ENCODE assay signal across 30 cellular contexts in the genomic region with DNA sequence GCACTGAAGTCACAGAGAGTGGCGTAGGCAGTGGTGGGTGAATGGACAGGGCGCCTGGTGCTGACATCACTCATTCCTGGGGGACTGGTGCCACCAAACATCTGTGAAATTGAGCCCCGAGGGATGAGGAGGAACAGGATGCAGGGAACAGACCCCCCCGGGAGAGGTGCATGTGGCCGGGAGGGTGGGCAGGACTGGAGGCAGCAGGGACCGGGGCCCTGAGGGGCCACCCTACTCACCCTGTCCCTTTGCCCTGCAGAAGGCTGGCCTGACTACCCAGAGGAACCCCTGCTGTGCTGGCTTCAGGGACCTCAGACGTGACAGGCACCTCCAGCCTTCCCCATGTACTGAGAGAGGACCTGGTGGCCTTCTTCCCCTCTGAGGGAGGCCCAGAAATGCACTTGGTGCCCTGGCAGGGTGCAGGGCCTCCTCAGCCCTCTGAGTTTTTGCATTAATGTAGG. TPM values are rescaled to one million over a fixed set of nuclear protein-coding genes. Genes with fewer than 3 reads are reported as not detected.
"Had no signal": no experiment of that assay in that cellular context is flagged by ENCODE, and none has a peak within 500 bp of the region (broad histone marks: within the 10 kb centered on the region; RNA-seq: fewer than 3 reads in every experiment).

No MANE protein-coding gene starts in this region.

- H3K4me3 ChIP-seq: breast epithelium, esophagus muscularis mucosa, heart left ventricle, vagina had no signal

- H3K27ac ChIP-seq: breast epithelium, esophagus muscularis mucosa, foreskin keratinocyte, heart left ventricle, parathyroid adenoma, vagina, VCaP had no signal

- H3K4me1 Mint-ChIP-seq: activated CD4-positive, alpha-beta T cell treated with anti-CD3 and anti-CD28 coated beads, Interleukin-2, amount 10 ng/mL, durations not matched to agents 24 days and 14 days; activated naive CD8-positive, alpha-beta T cell treated with anti-CD3 and anti-CD28 coated beads, Interleukin-2, amount 10 ng/mL, durations not matched to agents 7 days and 5 days had no signal

- H3K4me1 ChIP-seq: breast epithelium, foreskin keratinocyte, parathyroid adenoma, vagina had no signal

- H3K36me3 Mint-ChIP-seq: activated CD4-positive, alpha-beta memory T cell treated with anti-CD3 and anti-CD28 coated beads for 36 hours; activated naive CD8-positive, alpha-beta T cell treated with anti-CD3 and anti-CD28 coated beads, Interleukin-2, amount 10 ng/mL, durations not matched to agents 7 days and 5 days; naive thymus-derived CD4-positive, alpha-beta T cell; type B pancreatic cell had no signal

- H3K27me3 ChIP-seq: esophagus muscularis mucosa, foreskin keratinocyte, heart left ventricle, vagina had no signal

- H3K9ac ChIP-seq: parathyroid adenoma had no signal

- H3K36me3 ChIP-seq: breast epithelium, esophagus muscularis mucosa, heart left ventricle, vagina had no signal

- DNase-seq: activated CD4-positive, alpha-beta memory T cell treated with anti-CD3 and anti-CD28 coated beads for 36 hours; activated CD4-positive, alpha-beta T cell treated with anti-CD3 and anti-CD28 coated beads, Interleukin-2, amount 10 ng/mL, durations not matched to agents 24 days and 14 days; activated CD4-positive, CD25-positive, alpha-beta regulatory T cell treated with anti-CD3 and anti-CD28 coated beads, Interleukin-2, amount 50 U/mL, for 72 hours; activated CD8-positive, alpha-beta memory T cell treated with anti-CD3 and anti-CD28 coated beads, Interleukin-2, amount 50 U/mL, for 4 hours; activated effector memory CD4-positive, alpha-beta T cell treated with anti-CD3 and anti-CD28 coated beads, Interleukin-2, amount 50 U/mL, for 16 hours; activated naive CD4-positive, alpha-beta T cell treated with anti-CD3 and anti-CD28 coated beads for 36 hours; activated naive CD8-positive, alpha-beta T cell treated with anti-CD3 and anti-CD28 coated beads, Interleukin-2, amount 10 ng/mL, durations not matched to agents 7 days and 5 days; activated T-cell treated with anti-CD3 and anti-CD28 coated beads, Interleukin-2, amount 50 U/mL, for 1 hour; central memory CD4-positive, alpha-beta T cell; foreskin keratinocyte; heart left ventricle; hypothalamus; midbrain; naive thymus-derived CD4-positive, alpha-beta T cell; nucleus accumbens; right cardiac atrium; stimulated activated CD4-positive, alpha-beta T cell treated with anti-CD3 and anti-CD28 coated beads, Interleukin-2, amount 100 ng/mL, for 48 hours; stimulated activated naive CD4-positive, alpha-beta T cell treated with Interleukin-2 at 50 U/mL for 16 hours; T-helper 1 cell had no signal

- H3K9me3 Mint-ChIP-seq: activated CD4-positive, alpha-beta memory T cell treated with anti-CD3 and anti-CD28 coated beads for 36 hours; activated CD4-positive, alpha-beta T cell treated with anti-CD3 and anti-CD28 coated beads, Interleukin-2, amount 10 ng/mL, durations not matched to agents 24 days and 14 days; activated naive CD4-positive, alpha-beta T cell treated with anti-CD3 and anti-CD28 coated beads for 36 hours; activated naive CD8-positive, alpha-beta T cell treated with anti-CD3 and anti-CD28 coated beads, Interleukin-2, amount 10 ng/mL, durations not matched to agents 7 days and 5 days; activated T-helper 1 cell treated with anti-CD3 and anti-CD28 coated beads, Interleukin-12 subunit alpha, Interleukin-12 subunit beta, Interleukin-2, Interleukin-4 antibody, amounts not matched to agents 30 ng/mL and 10 ng/mL and 1 ng/mL, durations not matched to agents 14 hours and 24 hours and 36 hours; dendritic cell treated with granulocyte-macrophage colony-stimulating factor and Interleukin-4, amounts not matched to agents 40 ng/mL and 50 ng/mL, for 4 days; naive thymus-derived CD4-positive, alpha-beta T cell; T-helper 2 cell treated with Interferon-gamma antibody and Interleukin-4, amounts not matched to agents 5 μg/mL and 100 μg/mL, for 36 hours; type B pancreatic cell had no signal

- H3K27ac Mint-ChIP-seq: activated CD4-positive, alpha-beta memory T cell treated with anti-CD3 and anti-CD28 coated beads for 36 hours; activated CD4-positive, alpha-beta T cell treated with anti-CD3 and anti-CD28 coated beads, Interleukin-2, amount 10 ng/mL, durations not matched to agents 24 days and 14 days; activated naive CD4-positive, alpha-beta T cell treated with anti-CD3 and anti-CD28 coated beads for 36 hours; activated naive CD8-positive, alpha-beta T cell treated with anti-CD3 and anti-CD28 coated beads, Interleukin-2, amount 10 ng/mL, durations not matched to agents 7 days and 5 days; activated T-helper 1 cell treated with anti-CD3 and anti-CD28 coated beads, Interleukin-12 subunit alpha, Interleukin-12 subunit beta, Interleukin-2, Interleukin-4 antibody, amounts not matched to agents 30 ng/mL and 10 ng/mL and 1 ng/mL, durations not matched to agents 14 hours and 24 hours and 36 hours; dendritic cell treated with granulocyte-macrophage colony-stimulating factor and Interleukin-4, amounts not matched to agents 40 ng/mL and 50 ng/mL, for 4 days; naive thymus-derived CD4-positive, alpha-beta T cell; T-helper 2 cell treated with Interferon-gamma antibody and Interleukin-4, amounts not matched to agents 5 μg/mL and 100 μg/mL, for 36 hours; type B pancreatic cell had no signal

- H3K4me3 Mint-ChIP-seq: activated CD4-positive, alpha-beta memory T cell treated with anti-CD3 and anti-CD28 coated beads for 36 hours; activated CD4-positive, alpha-beta T cell treated with anti-CD3 and anti-CD28 coated beads, Interleukin-2, amount 10 ng/mL, durations not matched to agents 24 days and 14 days; activated naive CD4-positive, alpha-beta T cell treated with anti-CD3 and anti-CD28 coated beads for 36 hours; activated naive CD8-positive, alpha-beta T cell treated with anti-CD3 and anti-CD28 coated beads, Interleukin-2, amount 10 ng/mL, durations not matched to agents 7 days and 5 days; activated T-helper 1 cell treated with anti-CD3 and anti-CD28 coated beads, Interleukin-12 subunit alpha, Interleukin-12 subunit beta, Interleukin-2, Interleukin-4 antibody, amounts not matched to agents 30 ng/mL and 10 ng/mL and 1 ng/mL, durations not matched to agents 14 hours and 24 hours and 36 hours; dendritic cell treated with granulocyte-macrophage colony-stimulating factor and Interleukin-4, amounts not matched to agents 40 ng/mL and 50 ng/mL, for 4 days; naive thymus-derived CD4-positive, alpha-beta T cell; T-helper 2 cell treated with Interferon-gamma antibody and Interleukin-4, amounts not matched to agents 5 μg/mL and 100 μg/mL, for 36 hours; type B pancreatic cell had no signal

- H3K9me3 ChIP-seq: breast epithelium, esophagus muscularis mucosa, heart left ventricle, vagina had no signal

- H3K27me3 Mint-ChIP-seq: activated CD4-positive, alpha-beta memory T cell treated with anti-CD3 and anti-CD28 coated beads for 36 hours; activated CD4-positive, alpha-beta T cell treated with anti-CD3 and anti-CD28 coated beads, Interleukin-2, amount 10 ng/mL, durations not matched to agents 24 days and 14 days; activated naive CD8-positive, alpha-beta T cell treated with anti-CD3 and anti-CD28 coated beads, Interleukin-2, amount 10 ng/mL, durations not matched to agents 7 days and 5 days; dendritic cell treated with granulocyte-macrophage colony-stimulating factor and Interleukin-4, amounts not matched to agents 40 ng/mL and 50 ng/mL, for 4 days; naive thymus-derived CD4-positive, alpha-beta T cell; type B pancreatic cell had no signal

- ATAC-seq: foreskin keratinocyte; heart left ventricle; naive thymus-derived CD4-positive, alpha-beta T cell; right cardiac atrium had no signal

RNA-seq across cellular contexts. Expression of gene SYNDIG1, which starts 25.1 kb away (rescaled TPM):
- total RNA-seq: activated CD4-positive, alpha-beta memory T cell treated with anti-CD3 and anti-CD28 coated beads for 36 hours; activated CD4-positive, alpha-beta T cell treated with anti-CD3 and anti-CD28 coated beads, Interleukin-2, amount 10 ng/mL, durations not matched to agents 24 days and 14 days; activated CD8-positive, alpha-beta memory T cell treated with anti-CD3 and anti-CD28 coated beads for 36 hours; activated naive CD4-positive, alpha-beta T cell treated with anti-CD3 and anti-CD28 coated beads for 36 hours; activated naive CD8-positive, alpha-beta T cell treated with anti-CD3 and anti-CD28 coated beads, Interleukin-2, amount 10 ng/mL, durations not matched to agents 7 days and 5 days; activated T-helper 1 cell treated with anti-CD3 and anti-CD28 coated beads, Interleukin-12 subunit alpha, Interleukin-12 subunit beta, Interleukin-2, Interleukin-4 antibody, amounts not matched to agents 30 ng/mL and 10 ng/mL and 1 ng/mL, durations not matched to agents 14 hours and 24 hours and 36 hours; esophagus muscularis mucosa; foreskin keratinocyte; naive thymus-derived CD4-positive, alpha-beta T cell; pulmonary artery endothelial cell had no signal
